In the genomic region with DNA sequence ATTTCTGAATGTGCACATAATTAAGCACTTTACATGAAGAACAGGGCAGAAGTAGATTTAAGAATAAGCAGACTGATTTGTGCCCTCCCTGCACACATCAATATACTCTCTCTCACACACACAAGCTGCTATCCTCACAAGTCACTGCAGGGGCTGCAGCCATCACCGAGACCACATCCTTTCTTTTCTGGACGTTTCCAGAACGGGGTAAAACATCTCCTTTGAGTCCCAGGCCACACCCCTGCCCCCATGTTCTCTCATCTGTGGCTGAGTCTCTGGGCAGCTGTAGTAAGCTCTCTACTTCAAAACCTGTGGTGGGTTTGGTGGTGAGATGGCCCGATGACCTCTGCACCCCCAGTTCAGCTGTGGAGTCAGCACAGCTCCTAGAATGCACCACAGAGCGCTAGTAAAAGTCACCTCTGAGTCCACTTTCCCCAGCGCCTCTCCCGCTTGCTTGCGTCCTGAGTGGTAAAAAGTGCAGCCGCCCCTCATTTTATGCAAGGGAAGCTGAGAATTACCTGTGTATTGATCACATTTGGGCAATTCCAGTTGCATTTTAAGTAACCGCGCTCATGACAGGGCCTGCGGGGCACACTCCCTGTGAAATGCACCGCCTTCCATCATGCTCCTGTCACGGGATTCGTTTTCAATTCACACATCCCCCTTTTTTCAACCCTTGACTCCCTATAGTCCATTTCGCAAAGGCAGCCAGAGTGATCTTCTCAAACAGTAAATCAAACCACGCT, we compare ENCODE assay signal across 20 cellular contexts.
DNase-seq lines count a peak whose midpoint lies in the region; ATAC-seq and TF ChIP-seq lines count a peak whose summit lies in the region.
"Had no signal": no experiment of that assay in that cellular context is flagged by ENCODE, and none has a peak within 500 bp of the region (broad histone marks: within the 10 kb centered on the region; RNA-seq: fewer than 3 reads in every experiment).

No MANE protein-coding gene starts in this region.

- H3K27me3 Mint-ChIP-seq in stimulated activated naive CD8-positive, alpha-beta T cell treated with anti-CD3 and anti-CD28 coated beads, Interleukin-15, Interleukin-2, amounts not matched to agents 100 ng/mL and 50 ng/mL, for 24 hours, result no peaks in the 10 kb centered on the region
- H3K27me3 Mint-ChIP-seq in activated T-helper 2 cell treated with anti-CD3 and anti-CD28 coated beads, Interferon-gamma antibody, Interleukin-2, Interleukin-4, amounts not matched to agents 10 μg/mL and 5 μg/mL and 100 μg/mL, durations not matched to agents 14 hours and 24 hours and 36 hours (ENCODE audit: low read depth), result no peaks in the 10 kb centered on the region
- H3K27me3 Mint-ChIP-seq in mesothelial cell of epicardium (ENCODE audit: low read depth), result no peaks in the 10 kb centered on the region

- H3K36me3 ChIP-seq in A673 (ENCODE audit: insufficient read depth, low read length, poor library complexity, severe bottlenecking), result no peaks in the 10 kb centered on the region
- H3K36me3 ChIP-seq: colonic mucosa, left ventricle myocardium inferior had no signal

- H3K4me1 ChIP-seq in A673 (ENCODE audit: insufficient read depth, low read length, poor library complexity, severe bottlenecking), result no peaks in the 10 kb centered on the region
- H3K4me1 ChIP-seq: colonic mucosa had no signal

- CTCF ChIA-PET in A673 (lab: Charles Lee), result no interaction called here

- no peak for ATAC-seq in stimulated activated naive CD8-positive, alpha-beta T cell treated with anti-CD3 and anti-CD28 coated beads, Interleukin-15, Interleukin-2, amounts not matched to agents 100 U/mL and 50 U/mL, for 24 hours
- ATAC-seq in HG02938 (IDR thresholded peaks at IDR 0.05; ENCODE audit: unreplicated experiment) (no peak), HG03159 (IDR thresholded peaks at IDR 0.05; ENCODE audit: unreplicated experiment) (no peak)

- no peak overlapping the region for H3K4me3 Mint-ChIP-seq in stimulated activated naive CD8-positive, alpha-beta T cell treated with anti-CD3 and anti-CD28 coated beads, Interleukin-15, Interleukin-2, amounts not matched to agents 100 ng/mL and 50 ng/mL, for 24 hours
- H3K4me3 Mint-ChIP-seq in activated T-helper 2 cell treated with anti-CD3 and anti-CD28 coated beads, Interferon-gamma antibody, Interleukin-2, Interleukin-4, amounts not matched to agents 10 μg/mL and 5 μg/mL and 100 μg/mL, durations not matched to agents 14 hours and 24 hours and 36 hours (ENCODE audit: low read depth), result no peak overlapping the region
- no peak overlapping the region for H3K4me3 Mint-ChIP-seq in mesothelial cell of epicardium

- DNase-seq in stimulated activated naive CD8-positive, alpha-beta T cell treated with anti-CD3 and anti-CD28 coated beads, Interleukin-15, Interleukin-2, amounts not matched to agents 100 U/mL and 50 U/mL, for 24 hours, result no peak
- DNase-seq in activated T-helper 2 cell treated with anti-CD3 and anti-CD28 coated beads, Interferon-gamma antibody, Interleukin-2, Interleukin-4, amounts not matched to agents 10 μg/mL and 5 μg/mL and 100 μg/mL, durations not matched to agents 14 hours and 24 hours and 36 hours (ENCODE audit: low spot score), result no peak
- no peak for DNase-seq in mesothelial cell of epicardium (ENCODE audit: low spot score in 2 of 2, unreplicated experiment in 2 of 2)
- no peak for DNase-seq in NCI-H82 treated with DMSO at 0.1 percent for 48 hours (lab: John Stamatoyannopoulos, UW; ENCODE audit: unreplicated experiment)
- no peak for DNase-seq in A673 (ENCODE audit: low spot score)
- DNase-seq: activated CD4-positive, alpha-beta T cell treated with anti-CD3 and anti-CD28 coated beads for 48 hours; activated effector memory CD4-positive, alpha-beta T cell treated with Interleukin-2 at 50 U/mL for 16 hours; colonic mucosa; DMS 273 treated with DMSO at 0.1 percent for 48 hours; GOT3; left ventricle myocardium inferior; NCI-H1436; NCI-H2227 treated with DMSO at 0.1 percent for 48 hours; OCI-M1; SIG-M5; stimulated activated CD4-positive, alpha-beta T cell treated with anti-CD3 and anti-CD28 coated beads, Interleukin-12 subunit alpha, Interleukin-12 subunit beta, amount 100 ng/mL, for 4 hours; T-helper 9 cell had no signal

- intact Hi-C loops in activated T-helper 2 cell treated with anti-CD3 and anti-CD28 coated beads, Interferon-gamma antibody, Interleukin-2, Interleukin-4, amounts not matched to agents 10 μg/mL and 5 μg/mL and 100 μg/mL, durations not matched to agents 14 hours and 24 hours and 36 hours (cut with micrococcal nuclease), result no loop called here
- intact Hi-C loops in A673 (cut with micrococcal nuclease; ENCODE audit: unreplicated experiment), result no loop called here

- no peak overlapping the region for H3K27ac ChIP-seq in A673 (ENCODE audit: low read depth, low read length, poor library complexity, severe bottlenecking)
- H3K27ac ChIP-seq: colonic mucosa, left ventricle myocardium inferior had no signal

- POLR2A ChIA-PET in A673 (lab: Charles Lee; ENCODE audit: low non-redundant PET), result no interaction called here

- peaks cover 90% of the 10 kb centered on the region for H3K4me1 Mint-ChIP-seq in stimulated activated naive CD8-positive, alpha-beta T cell treated with anti-CD3 and anti-CD28 coated beads, Interleukin-15, Interleukin-2, amounts not matched to agents 100 ng/mL and 50 ng/mL, for 24 hours (ENCODE audit: low read depth)
- peaks cover 52% of the 10 kb centered on the region for H3K4me1 Mint-ChIP-seq in activated T-helper 2 cell treated with anti-CD3 and anti-CD28 coated beads, Interferon-gamma antibody, Interleukin-2, Interleukin-4, amounts not matched to agents 10 μg/mL and 5 μg/mL and 100 μg/mL, durations not matched to agents 14 hours and 24 hours and 36 hours (ENCODE audit: low read depth)
- H3K4me1 Mint-ChIP-seq in mesothelial cell of epicardium, result peaks cover 50% of the 10 kb centered on the region

- H3K9me3 ChIP-seq in A673 (ENCODE audit: low read depth, low read length, poor library complexity, severe bottlenecking), result no peaks in the 10 kb centered on the region
- H3K9me3 ChIP-seq: colonic mucosa, left ventricle myocardium inferior had no signal

- H3K27me3 ChIP-seq in A673 (replicated peaks; ENCODE audit: insufficient read depth, low read depth, low read length, poor library complexity), result no peaks in the 10 kb centered on the region
- H3K27me3 ChIP-seq: colonic mucosa had no signal

- H3K27ac Mint-ChIP-seq in stimulated activated naive CD8-positive, alpha-beta T cell treated with anti-CD3 and anti-CD28 coated beads, Interleukin-15, Interleukin-2, amounts not matched to agents 100 ng/mL and 50 ng/mL, for 24 hours, result peak overlapping the region; percentile 94
- peak overlapping the region; percentile 48 for H3K27ac Mint-ChIP-seq in activated T-helper 2 cell treated with anti-CD3 and anti-CD28 coated beads, Interferon-gamma antibody, Interleukin-2, Interleukin-4, amounts not matched to agents 10 μg/mL and 5 μg/mL and 100 μg/mL, durations not matched to agents 14 hours and 24 hours and 36 hours
- H3K27ac Mint-ChIP-seq in mesothelial cell of epicardium, result peak overlapping the region; percentile 81

- TF ChIP-seq CTCF in mesothelial cell of epicardium (IDR thresholded peaks at IDR 0.05; ENCODE audit: unreplicated experiment), result no peak
- TF ChIP-seq CTCF in A673 (conservative IDR thresholded peaks at IDR 0.05; ENCODE audit: low read depth, low read length), result no peak

- BruUV-seq in A673 (replicated peaks; lab: Mats Ljungman, UMichigan), result no TSS peak

- no peaks in the 10 kb centered on the region for H3K9me3 Mint-ChIP-seq in stimulated activated naive CD8-positive, alpha-beta T cell treated with anti-CD3 and anti-CD28 coated beads, Interleukin-15, Interleukin-2, amounts not matched to agents 100 ng/mL and 50 ng/mL, for 24 hours
- no peaks in the 10 kb centered on the region for H3K9me3 Mint-ChIP-seq in activated T-helper 2 cell treated with anti-CD3 and anti-CD28 coated beads, Interferon-gamma antibody, Interleukin-2, Interleukin-4, amounts not matched to agents 10 μg/mL and 5 μg/mL and 100 μg/mL, durations not matched to agents 14 hours and 24 hours and 36 hours
- no peaks in the 10 kb centered on the region for H3K9me3 Mint-ChIP-seq in mesothelial cell of epicardium

- H3K4me3 ChIP-seq in A673 (ENCODE audit: low read depth, low read length, poor library complexity, severe bottlenecking), result no peak overlapping the region
- H3K4me3 ChIP-seq: colonic mucosa, left ventricle myocardium inferior had no signal

- H3K36me3 Mint-ChIP-seq in stimulated activated naive CD8-positive, alpha-beta T cell treated with anti-CD3 and anti-CD28 coated beads, Interleukin-15, Interleukin-2, amounts not matched to agents 100 ng/mL and 50 ng/mL, for 24 hours (ENCODE audit: low read depth), result peaks cover 71% of the 10 kb centered on the region
- peaks cover 84% of the 10 kb centered on the region for H3K36me3 Mint-ChIP-seq in activated T-helper 2 cell treated with anti-CD3 and anti-CD28 coated beads, Interferon-gamma antibody, Interleukin-2, Interleukin-4, amounts not matched to agents 10 μg/mL and 5 μg/mL and 100 μg/mL, durations not matched to agents 14 hours and 24 hours and 36 hours (ENCODE audit: low read depth)
- peaks cover under 1% of the 10 kb centered on the region for H3K36me3 Mint-ChIP-seq in mesothelial cell of epicardium
